In genomic region chr22:45318558-45319318, GRCh38 we compare ENCODE assay signal across 8 cellular contexts. TPM values are rescaled to one million over a fixed set of nuclear protein-coding genes. Genes with fewer than 3 reads are reported as not detected.
DNase-seq lines count a peak whose midpoint lies in the region; ATAC-seq, FAIRE-seq and TF ChIP-seq lines count a peak whose summit lies in the region.

No MANE protein-coding gene starts in this region.

- H3K4me2 ChIP-seq in OCI-LY7 (ENCODE audit: low read length) = peak overlapping the region; percentile 67

- FAIRE-seq in RCC 7860 (lab: Jason Lieb, UNC) = no peak

- H3K4me1 ChIP-seq in OCI-LY7 (ENCODE audit: insufficient read depth, low read length, poor library complexity, severe bottlenecking) (peaks cover 20% of the 10 kb centered on the region), ascending aorta (peaks cover 11 to 50% of the 10 kb centered on the region in 2 donors), mucosa of descending colon (ENCODE audit: low read depth) (peaks cover 35% of the 10 kb centered on the region), urinary bladder (ENCODE audit: insufficient read depth) (peaks cover 4% of the 10 kb centered on the region)

- H3K27me3 ChIP-seq in ascending aorta = no peaks in the 10 kb centered on the region

- CTCF ChIA-PET in OCI-LY7 (lab: Charles Lee; ENCODE audit: unreplicated experiment) = no interaction called here

- BruUV-seq in OCI-LY7 (replicated peaks; lab: Mats Ljungman, UMichigan) = no TSS peak

- H2AFZ ChIP-seq in OCI-LY7 (ENCODE audit: low read length) = peak overlapping the region; percentile 18; the same call in 1 of the 2 replicates

- POLR2A ChIA-PET in OCI-LY7 (lab: Charles Lee) = interaction anchor here (0.5 to 0.6 kb wide), 2 partner anchors 43 to 210 kb away, joined by 3 to 5 read pairs; no protein-coding TSS in a partner anchor

- 35% methylated on average over 12 of the region's 12 CpGs for WGBS in urinary bladder

- H3K36me3 ChIP-seq in OCI-LY7 (ENCODE audit: insufficient read depth, low read length) = peaks cover 17% of the 10 kb centered on the region
- H3K36me3 ChIP-seq in ascending aorta = peaks cover 10 to 15% of the 10 kb centered on the region in 2 donors
- H3K36me3 ChIP-seq in mucosa of descending colon (ENCODE audit: low read depth) = no peaks in the 10 kb centered on the region
- peaks cover 2% of the 10 kb centered on the region for H3K36me3 ChIP-seq in urinary bladder (ENCODE audit: insufficient read depth)

- DNase-seq in A172 (ENCODE audit: low spot score) (peak; percentile 32), OCI-LY7 (ENCODE audit: low spot score) (peak; percentile 10), ascending aorta (ENCODE audit: low spot score in 2 of 2) (no peak), mucosa of descending colon (no peak), NCI-H446 treated with DMSO at 0.1 percent for 48 hours (lab: John Stamatoyannopoulos, UW) (no peak), RCC 7860 (ENCODE audit: low spot score) (no peak)

- H3K4me3 ChIP-seq in OCI-LY7 (ENCODE audit: low read depth, low read length, poor library complexity, severe bottlenecking) = peak overlapping the region; percentile 25
- peak overlapping the region; percentile 35 to 45 for H3K4me3 ChIP-seq in ascending aorta
- H3K4me3 ChIP-seq in mucosa of descending colon = no peak overlapping the region
- H3K4me3 ChIP-seq in urinary bladder (ENCODE audit: low read depth, low read length) = no peak overlapping the region

- H3K79me2 ChIP-seq in OCI-LY7 (ENCODE audit: insufficient read depth, low read depth, low read length) = peaks cover 43% of the 10 kb centered on the region; the same call in 1 of the 2 replicates

- H3K27ac ChIP-seq in OCI-LY7 (ENCODE audit: low read depth, low read length, poor library complexity, severe bottlenecking) = peak overlapping the region; percentile 19
- peak overlapping the region; percentile 96 for H3K27ac ChIP-seq in ascending aorta
- peak overlapping the region; percentile 79 for H3K27ac ChIP-seq in urinary bladder (ENCODE audit: low read depth)

- intact Hi-C loops in OCI-LY7 (cut with micrococcal nuclease; ENCODE audit: unreplicated experiment) (no loop called here), ascending aorta (cut with DNase I) (loop anchor here (1.0 to 10.0 kb wide), 2 partner anchors 19 to 796 kb away; no protein-coding TSS in a partner anchor), mucosa of descending colon (cut with DNase I, micrococcal nuclease) (no loop called here)

- TF ChIP-seq CTCF in OCI-LY7 (conservative IDR thresholded peaks at IDR 0.05; ENCODE audit: low read length) (no peak), ascending aorta (IDR thresholded peaks at IDR 0.05) (no peak), mucosa of descending colon (IDR thresholded peaks at IDR 0.05) (no peak)

- H3K9me3 ChIP-seq in OCI-LY7 (ENCODE audit: low read length) (no peaks in the 10 kb centered on the region), ascending aorta (no peaks in the 10 kb centered on the region), mucosa of descending colon (no peaks in the 10 kb centered on the region)

- peaks cover 17% of the 10 kb centered on the region for H4K20me1 ChIP-seq in OCI-LY7 (ENCODE audit: insufficient read depth, low read length)

- ATAC-seq in GM19324 (IDR thresholded peaks at IDR 0.05; ENCODE audit: low FRiP score, unreplicated experiment) (peak; percentile 19), mucosa of descending colon (peak; percentile 27)

- H3K9me2 ChIP-seq in OCI-LY7 (ENCODE audit: insufficient read depth, low read length) = no peaks in the 10 kb centered on the region

RNA-seq across cellular contexts. Expression of gene FAM118A, which starts 9.0 kb away (rescaled TPM):
- 20.8 and 21.8 TPM in 2 replicates for total RNA-seq in A172 (2014; rRNA removed; shearing (Covaris generic))
- total RNA-seq in OCI-LY7 (2014; rRNA removed; shearing (Covaris generic)) = 15.9 and 27.6 TPM in 2 replicates
- total RNA-seq in OCI-LY7 (2022) (33.9 and 41.5 TPM in 2 replicates), ascending aorta (23.5 TPM), mucosa of descending colon (10 to 100 TPM; 50.1 to 86.0 (median 55.1) TPM), urinary bladder (14.9 TPM)
- polyA plus RNA-seq in urinary bladder = 20.1 TPM

RNA-seq across cellular contexts. Expression of gene UPK3A, which starts 34.0 kb away (rescaled TPM):
- total RNA-seq in A172 (2014; rRNA removed; shearing (Covaris generic)) = not detected in 2 replicates
- total RNA-seq in OCI-LY7 (2014; rRNA removed; shearing (Covaris generic)) = not detected in 2 replicates
- not detected in 2 replicates for total RNA-seq in OCI-LY7 (2022)
- not detected for total RNA-seq in ascending aorta
- under 1 TPM in 1 of 3 donors, not detected in 2; 0.67 TPM for total RNA-seq in mucosa of descending colon
- total RNA-seq in urinary bladder = 88.9 TPM
- polyA plus RNA-seq in urinary bladder = 15.4 TPM

Comparison
In these comparisons a context has a peak if more than half of its experiments do, and no peak if none do; other contexts are left out.
1. DNase-seq: peak in A172 (single experiment) and OCI-LY7 (single experiment); none in ascending aorta (0 of 2), mucosa of descending colon (0 of 3), NCI-H446 treated with DMSO at 0.1 percent for 48 hours (single experiment) and RCC 7860 (single experiment).
2. H3K27ac ChIP-seq: peak in every context shown above with its lines; median percentile 96 in ascending aorta; 79 in urinary bladder; 19 in OCI-LY7.
3. H3K4me3 ChIP-seq: peak in OCI-LY7 (single experiment) and ascending aorta (2 of 2); none in mucosa of descending colon (single experiment) and urinary bladder (single experiment).
4. RNA of gene UPK3A, which starts 34.0 kb away (total RNA-seq): 88.9 TPM in urinary bladder (single experiment); 0.67 TPM in mucosa of descending colon, not detected in A172, not detected in OCI-LY7 and not detected in ascending aorta (single experiment); every median in the first group is over 10 times any median in the second.